ENCODE assay signal across 19 cellular contexts in genomic region chr19:41941410-41942202, GRCh38. TPM values are rescaled to one million over a fixed set of nuclear protein-coding genes. Genes with fewer than 3 reads are reported as not detected.
DNase-seq lines count a peak whose midpoint lies in the region; ATAC-seq, FAIRE-seq and TF ChIP-seq lines count a peak whose summit lies in the region.
"Had no signal": no experiment of that assay in that cellular context is flagged by ENCODE, and none has a peak within 500 bp of the region (broad histone marks: within the 10 kb centered on the region; RNA-seq: fewer than 3 reads in every experiment).

No MANE protein-coding gene starts in this region.

- in situ Hi-C loops in GM12878 (cut with MboI), result loop anchor here (25.0 kb wide), 1 partner anchor 1821 kb away; the partner anchor contains the start of gene SMG9

- no peaks in the 10 kb centered on the region for H3K9me3 Mint-ChIP-seq in activated CD4-positive, alpha-beta T cell treated with anti-CD3 and anti-CD28 coated beads, Interleukin-2, amount 10 ng/mL, durations not matched to agents 7 days and 5 days
- H3K9me3 Mint-ChIP-seq in osteocyte (ENCODE audit: unreplicated experiment), result no peaks in the 10 kb centered on the region

- H3K79me2 ChIP-seq in Karpas-422 (ENCODE audit: low read length), result no peaks in the 10 kb centered on the region
- no peaks in the 10 kb centered on the region for H3K79me2 ChIP-seq in GM12878 (ENCODE audit: control insufficient read depth, insufficient read depth, low read length)

- H3K27me3 Mint-ChIP-seq in activated CD4-positive, alpha-beta T cell treated with anti-CD3 and anti-CD28 coated beads, Interleukin-2, amount 10 ng/mL, durations not matched to agents 7 days and 5 days, result peaks cover 18% of the 10 kb centered on the region
- H3K27me3 Mint-ChIP-seq in osteocyte (ENCODE audit: unreplicated experiment), result peaks cover 2% of the 10 kb centered on the region

- H3K27ac ChIP-seq in Karpas-422 (ENCODE audit: low read length), result peak overlapping the region; percentile 95
- H3K27ac ChIP-seq in GM12878 (ENCODE audit: control insufficient read depth, insufficient read depth), result peak overlapping the region; percentile 73
- H3K27ac ChIP-seq: HL-60 had no signal

- intact Hi-C loops in GM12878 (cut with micrococcal nuclease; ENCODE audit: unreplicated experiment) (no loop called here), mucosa of descending colon (cut with DNase I, micrococcal nuclease) (no loop called here)

- no peaks in the 10 kb centered on the region for H3K9me3 ChIP-seq in Karpas-422 (ENCODE audit: low read length)
- H3K9me3 ChIP-seq in GM12878 (replicated peaks; ENCODE audit: control insufficient read depth, insufficient read depth, low read length), result no peaks in the 10 kb centered on the region; the same call in 2 of the 3 replicates
- no peaks in the 10 kb centered on the region for H3K9me3 ChIP-seq in mucosa of descending colon
- H3K9me3 ChIP-seq: A549, spleen had no signal

- SMC1A ChIA-PET in GM12878 (lab: Charles Lee; ENCODE audit: uncharacterized antibody, unreplicated experiment), result interaction anchor here (0.7 to 1.2 kb wide), 3 partner anchors 17 to 632 kb away, joined by 3 read pairs; partner anchors contain the start of genes RABAC1 and RPS19

- H2AFZ ChIP-seq in Karpas-422 (ENCODE audit: low read length), result no peak overlapping the region; the same call in 1 of the 2 replicates
- H2AFZ ChIP-seq in GM12878 (ENCODE audit: control insufficient read depth, low read depth, low read length), result no peak overlapping the region

- H4K20me1 ChIP-seq in Karpas-422 (ENCODE audit: insufficient read depth, low read depth, low read length) (no peaks in the 10 kb centered on the region), GM12878 (ENCODE audit: control insufficient read depth, insufficient read depth) (no peaks in the 10 kb centered on the region)

- H3K4me2 ChIP-seq in Karpas-422 (ENCODE audit: low read depth, low read length, poor library complexity, severe bottlenecking), result peak overlapping the region; percentile 93
- peak overlapping the region; percentile 86 for H3K4me2 ChIP-seq in GM12878 (ENCODE audit: control insufficient read depth, insufficient read depth)

- H3K4me1 ChIP-seq in Karpas-422 (ENCODE audit: low read length) (peaks cover 79% of the 10 kb centered on the region), GM12878 (ENCODE audit: control insufficient read depth, insufficient read depth, low read length) (peaks cover 37% of the 10 kb centered on the region), mucosa of descending colon (ENCODE audit: low read depth) (peaks cover 8% of the 10 kb centered on the region)

- POLR2A ChIA-PET in activated CD4-positive, alpha-beta T cell treated with anti-CD3 and anti-CD28 coated beads, Interleukin-2, amount 10 ng/mL, durations not matched to agents 7 days and 5 days (lab: Charles Lee), result no interaction called here
- POLR2A ChIA-PET in GM12878 (lab: Charles Lee), result interaction anchor here (0.6 to 1.2 kb wide), 2 partner anchors 60 to 68 kb away, joined by 6 to 7 read pairs; no protein-coding TSS in a partner anchor

- TF ChIP-seq POLR2A in GM12878 (IDR thresholded peaks at IDR 0.05; ENCODE audit: low read depth, low read length), result no peak

- H3K27me3 ChIP-seq in Karpas-422 (ENCODE audit: low read length) (no peaks in the 10 kb centered on the region), GM12878 (replicated peaks in 1 of 2; ENCODE audit: control insufficient read depth in 2 of 2, insufficient read depth in 2 of 2, low read length in 1 of 2) (no peaks in the 10 kb centered on the region; a peak in 1 of 4 replicates)

- no TSS peak for BruUV-seq in GM12878 (replicated peaks; lab: Mats Ljungman, UMichigan)

- RAD21 ChIA-PET in GM12878 (lab: Charles Lee; ENCODE audit: unreplicated experiment), result interaction anchor here (1.0 kb wide), 1 partner anchor 66 kb away, joined by 5 read pairs; no protein-coding TSS in a partner anchor

- no peak for TF ChIP-seq RAD21 in GM12878 (IDR thresholded peaks at IDR 0.05; ENCODE audit: insufficient read depth, low read depth, low read length)

- DNase-seq in activated CD4-positive, alpha-beta T cell treated with anti-CD3 and anti-CD28 coated beads, Interleukin-2, amount 10 ng/mL, durations not matched to agents 7 days and 5 days, result no peak
- no peak for DNase-seq in activated CD4-positive, alpha-beta T cell treated with anti-CD3 and anti-CD28 coated beads, Interleukin-2, amount 50 U/mL, for 48 hours
- DNase-seq in Karpas-422 (peak; percentile 67), GM12878 (ENCODE audit: low read depth, low spot score) (no peak), osteocyte (ENCODE audit: extremely low spot score, unreplicated experiment) (no peak), SW480 (ENCODE audit: low spot score) (no peak), mucosa of descending colon (no peak)
- DNase-seq: activated effector memory CD4-positive, alpha-beta T cell treated with Interleukin-2 at 50 U/mL for 16 hours; cerebellar nuclear complex; DMS53; NCI-H187 treated with DMSO at 0.1 percent for 48 hours; NCI-H774; trophoblast cell had no signal

- H3K27ac Mint-ChIP-seq in activated CD4-positive, alpha-beta T cell treated with anti-CD3 and anti-CD28 coated beads, Interleukin-2, amount 10 ng/mL, durations not matched to agents 7 days and 5 days, result peak overlapping the region; percentile 68
- no peak overlapping the region for H3K27ac Mint-ChIP-seq in osteocyte (ENCODE audit: unreplicated experiment)

- peaks cover 9% of the 10 kb centered on the region for H3K36me3 Mint-ChIP-seq in activated CD4-positive, alpha-beta T cell treated with anti-CD3 and anti-CD28 coated beads, Interleukin-2, amount 10 ng/mL, durations not matched to agents 7 days and 5 days (ENCODE audit: low read depth)
- H3K36me3 Mint-ChIP-seq in osteocyte (ENCODE audit: unreplicated experiment), result no peaks in the 10 kb centered on the region

- peaks cover 37% of the 10 kb centered on the region for H3K4me1 Mint-ChIP-seq in activated CD4-positive, alpha-beta T cell treated with anti-CD3 and anti-CD28 coated beads, Interleukin-2, amount 10 ng/mL, durations not matched to agents 7 days and 5 days
- H3K4me1 Mint-ChIP-seq in osteocyte (ENCODE audit: unreplicated experiment), result no peaks in the 10 kb centered on the region

- WGBS in GM12878 (ENCODE audit: insufficient coverage, insufficient replicate concordance, low lambda C conversion rate, missing lambda C conversion rate), result 70% methylated on average over 9 of the region's 9 CpGs

- CTCF ChIA-PET in activated CD4-positive, alpha-beta T cell treated with anti-CD3 and anti-CD28 coated beads, Interleukin-2, amount 10 ng/mL, durations not matched to agents 7 days and 5 days (lab: Charles Lee), result interaction anchor here (0.8 to 1.8 kb wide), 5 partner anchors 11 to 106 kb away, joined by 3 to 4 read pairs (median 3); no protein-coding TSS in a partner anchor
- CTCF ChIA-PET in GM12878 (lab: Yijun Ruan, JAX), result interaction anchor here (1.1 to 10.0 kb wide), 3 partner anchors 55 to 405 kb away, joined by 3 to 98 read pairs (median 4); no protein-coding TSS in a partner anchor

- peak overlapping the region; percentile 86; the same call in 1 of the 2 replicates for H3K4me3 ChIP-seq in Karpas-422 (ENCODE audit: low read length)
- peak overlapping the region; percentile 88; the same call in 1 of the 2 replicates for H3K4me3 ChIP-seq in GM12878
- no peak overlapping the region for H3K4me3 ChIP-seq in mucosa of descending colon

- no peak for TF ChIP-seq EP300 in GM12878 (IDR thresholded peaks at IDR 0.05; ENCODE audit: borderline replicate concordance in 1 of 2, control insufficient read depth in 1 of 2, low read depth in 2 of 2, low read length in 2 of 2)

- H3K36me3 ChIP-seq in Karpas-422 (ENCODE audit: insufficient read depth, low read length), result no peaks in the 10 kb centered on the region
- no peaks in the 10 kb centered on the region for H3K36me3 ChIP-seq in GM12878 (ENCODE audit: control insufficient read depth in 2 of 2, insufficient read depth in 2 of 2, low read length in 1 of 2)
- no peaks in the 10 kb centered on the region for H3K36me3 ChIP-seq in mucosa of descending colon (ENCODE audit: low read depth)
- H3K36me3 ChIP-seq: spleen had no signal

- no peaks in the 10 kb centered on the region for H3K9me2 ChIP-seq in Karpas-422 (replicated peaks; ENCODE audit: insufficient read depth, low read length)

- no peak for TF ChIP-seq CTCF in GM12878 (IDR thresholded peaks at IDR 0.05 in 2 of 3, conservative IDR thresholded peaks at IDR 0.05 in 1 of 3; ENCODE audit: control insufficient read depth in 2 of 3, extremely low read depth in 1 of 3, insufficient read depth in 1 of 3, low read depth in 3 of 3, low read length in 3 of 3)
- no peak for TF ChIP-seq CTCF in osteocyte (IDR thresholded peaks at IDR 0.05)
- no peak for TF ChIP-seq CTCF in mucosa of descending colon (IDR thresholded peaks at IDR 0.05)

- FAIRE-seq in GM12878 (lab: Jason Lieb, UNC), result no peak
- FAIRE-seq: A549, H1 had no signal

- ATAC-seq in GM12878 (no peak), HG03442 (IDR thresholded peaks at IDR 0.05; ENCODE audit: unreplicated experiment) (no peak), mucosa of descending colon (no peak)
- ATAC-seq: A549, left lobe of liver had no signal

- peak overlapping the region; percentile 5 for H3K4me3 Mint-ChIP-seq in activated CD4-positive, alpha-beta T cell treated with anti-CD3 and anti-CD28 coated beads, Interleukin-2, amount 10 ng/mL, durations not matched to agents 7 days and 5 days
- peak overlapping the region; percentile 69 for H3K4me3 Mint-ChIP-seq in osteocyte (ENCODE audit: unreplicated experiment)

- H3K9ac ChIP-seq in Karpas-422 (ENCODE audit: low read length) (peak overlapping the region; percentile 99), GM12878 (ENCODE audit: control insufficient read depth, insufficient read depth, low read length) (peak overlapping the region; percentile 87)

RNA-seq across cellular contexts. Expression of gene ERFL, which starts 13.4 kb away (rescaled TPM):
- total RNA-seq in activated CD4-positive, alpha-beta T cell treated with anti-CD3 and anti-CD28 coated beads, Interleukin-2, amount 10 ng/mL, durations not matched to agents 7 days and 5 days, result 1 to 10 TPM; 1.5 to 1.6 TPM
- 3.8 and 5.5 TPM in 2 replicates for total RNA-seq in Karpas-422 (2014; rRNA removed; shearing (Covaris generic); ENCODE audit: low replicate concordance)
- 0.83 and 1.2 TPM in 2 replicates for total RNA-seq in GM12878 (2013; cell fraction: nucleolus; rRNA removed)
- total RNA-seq in GM12878 (2014; rRNA removed) (0.11 TPM in 1 of 2 replicates, not detected in the other), GM12878 (2014; rRNA removed; fragmentation: Illumina TruSeq; extraction: Trizol) (not detected in 2 replicates), GM12878 (2021) (0.10 and 0.19 TPM in 2 replicates), osteocyte (0.29 and 0.38 TPM in 2 replicates), mucosa of descending colon (1 to 10 TPM in 1 of 3 donors, under 1 TPM in 2; 0.70 to 1.1 (median 0.98) TPM)
- 0.46 TPM for polyA plus RNA-seq in GM12878 (2011; ENCODE audit: low read depth)
- polyA plus RNA-seq in GM12878 (2011; rRNA removed) (0.05 TPM in 1 of 2 replicates, not detected in the other), GM12878 (2014; fragmentation: Illumina TruSeq; extraction: Trizol) (0.04 TPM in 1 of 2 replicates, not detected in the other), GM12878 (2014; fragmentation: Nextera tagmentation; extraction: Ambion mirVana) (not detected), GM12878 (2014; rRNA removed) (0.10 TPM in 1 of 2 replicates, not detected in the other), GM12878 (2016; fragmentation: Nextera tagmentation; extraction: Ambion mirVana) (not detected)
- polyA plus RNA-seq in GM12878 (2011; cell fraction: cytosol; rRNA removed), result 0.04 and 0.10 TPM in 2 replicates
- polyA plus RNA-seq in GM12878 (2011; cell fraction: nucleus; rRNA removed), result 1.2 and 1.3 TPM in 2 replicates
- polyA plus RNA-seq in GM12878 (2012), result 1.00 and 1.4 TPM in 2 replicates
- not detected in 2 replicates for polyA minus RNA-seq in GM12878 (2011; rRNA and poly(A)+ RNA removed)
- not detected in 2 replicates for polyA minus RNA-seq in GM12878 (2011; cell fraction: cytosol; rRNA and poly(A)+ RNA removed)
- polyA minus RNA-seq in GM12878 (2011; cell fraction: nucleus; rRNA and poly(A)+ RNA removed), result 0.24 TPM in 1 of 2 replicates, not detected in the other
- total RNA-seq: H1, left lobe of liver had no signal

RNA-seq across cellular contexts. Expression of gene RABAC1, which starts 17.5 kb away (rescaled TPM):
- 10 to 100 TPM; 67.4 to 74.0 TPM for total RNA-seq in activated CD4-positive, alpha-beta T cell treated with anti-CD3 and anti-CD28 coated beads, Interleukin-2, amount 10 ng/mL, durations not matched to agents 7 days and 5 days
- 270 and 367 TPM in 2 replicates for total RNA-seq in Karpas-422 (2014; rRNA removed; shearing (Covaris generic); ENCODE audit: low replicate concordance)
- total RNA-seq in GM12878 (2013; cell fraction: nucleolus; rRNA removed), result 9.6 and 11.0 TPM in 2 replicates
- total RNA-seq in GM12878 (2014; rRNA removed) (90.6 and 104 TPM in 2 replicates), GM12878 (2014; rRNA removed; fragmentation: Illumina TruSeq; extraction: Trizol) (14.1 and 15.6 TPM in 2 replicates), GM12878 (2021) (71.2 and 80.6 TPM in 2 replicates), osteocyte (265 and 268 TPM in 2 replicates), mucosa of descending colon (100 to 1,000 TPM; 150 to 160 (median 152) TPM)
- 57.5 TPM for polyA plus RNA-seq in GM12878 (2011; ENCODE audit: low read depth)
- polyA plus RNA-seq in GM12878 (2011; rRNA removed) (8.3 and 15.9 TPM in 2 replicates), GM12878 (2014; fragmentation: Illumina TruSeq; extraction: Trizol) (5.2 and 11.1 TPM in 2 replicates), GM12878 (2014; fragmentation: Nextera tagmentation; extraction: Ambion mirVana) (10 to 100 TPM; 10.9 to 27.3 TPM), GM12878 (2014; rRNA removed) (115 and 118 TPM in 2 replicates), GM12878 (2016; fragmentation: Nextera tagmentation; extraction: Ambion mirVana) (10 to 100 TPM; 86.9 to 90.4 TPM)
- 41.8 and 54.8 TPM in 2 replicates for polyA plus RNA-seq in GM12878 (2011; cell fraction: cytosol; rRNA removed)
- polyA plus RNA-seq in GM12878 (2011; cell fraction: nucleus; rRNA removed), result 25.1 and 27.7 TPM in 2 replicates
- polyA plus RNA-seq in GM12878 (2012), result 69.9 and 85.8 TPM in 2 replicates
- polyA minus RNA-seq in GM12878 (2011; rRNA and poly(A)+ RNA removed), result 11.8 and 16.9 TPM in 2 replicates
- 4.4 and 4.8 TPM in 2 replicates for polyA minus RNA-seq in GM12878 (2011; cell fraction: cytosol; rRNA and poly(A)+ RNA removed)
- 7.6 and 12.1 TPM in 2 replicates for polyA minus RNA-seq in GM12878 (2011; cell fraction: nucleus; rRNA and poly(A)+ RNA removed)

RNA-seq across cellular contexts. Expression of gene ATP1A3, which starts 52.4 kb away (rescaled TPM):
- total RNA-seq in activated CD4-positive, alpha-beta T cell treated with anti-CD3 and anti-CD28 coated beads, Interleukin-2, amount 10 ng/mL, durations not matched to agents 7 days and 5 days, result 1 to 10 TPM; 1.9 to 2.0 TPM
- 22.4 and 26.6 TPM in 2 replicates for total RNA-seq in Karpas-422 (2014; rRNA removed; shearing (Covaris generic); ENCODE audit: low replicate concordance)
- total RNA-seq in GM12878 (2013; cell fraction: nucleolus; rRNA removed), result 1.6 and 3.6 TPM in 2 replicates
- total RNA-seq in GM12878 (2014; rRNA removed), result 0.17 and 0.22 TPM in 2 replicates
- total RNA-seq in GM12878 (2014; rRNA removed; fragmentation: Illumina TruSeq; extraction: Trizol), result 0.09 and 0.22 TPM in 2 replicates
- total RNA-seq in GM12878 (2021), result 0.64 and 0.72 TPM in 2 replicates
- 0.76 TPM for polyA plus RNA-seq in GM12878 (2011; ENCODE audit: low read depth)
- 0.20 TPM in 1 of 2 replicates, not detected in the other for polyA plus RNA-seq in GM12878 (2011; rRNA removed)
- 0.22 and 0.24 TPM in 2 replicates for polyA plus RNA-seq in GM12878 (2011; cell fraction: cytosol; rRNA removed)
- 0.73 and 0.85 TPM in 2 replicates for polyA plus RNA-seq in GM12878 (2011; cell fraction: nucleus; rRNA removed)
- 2.4 TPM in 2 replicates for polyA plus RNA-seq in GM12878 (2012)
- 0.06 and 0.37 TPM in 2 replicates for polyA plus RNA-seq in GM12878 (2014; fragmentation: Illumina TruSeq; extraction: Trizol)
- not detected for polyA plus RNA-seq in GM12878 (2014; fragmentation: Nextera tagmentation; extraction: Ambion mirVana)
- polyA plus RNA-seq in GM12878 (2014; rRNA removed), result 0.28 and 0.84 TPM in 2 replicates
- polyA plus RNA-seq in GM12878 (2016; fragmentation: Nextera tagmentation; extraction: Ambion mirVana), result under 1 TPM; 0.39 to 0.86 TPM
- polyA minus RNA-seq in GM12878 (2011; rRNA and poly(A)+ RNA removed), result 0.29 and 0.41 TPM in 2 replicates
- polyA minus RNA-seq in GM12878 (2011; cell fraction: cytosol; rRNA and poly(A)+ RNA removed), result 0.62 and 0.67 TPM in 2 replicates
- 0.24 and 0.38 TPM in 2 replicates for polyA minus RNA-seq in GM12878 (2011; cell fraction: nucleus; rRNA and poly(A)+ RNA removed)
- total RNA-seq in osteocyte, result not detected in 2 replicates
- 1 to 10 TPM in 1 of 3 donors, not detected in 2; 8.3 TPM for total RNA-seq in mucosa of descending colon

RNA-seq across cellular contexts. Expression of gene ARHGEF1, which starts 58.6 kb away (rescaled TPM):
- 100 to 1,000 TPM; 663 to 761 TPM for total RNA-seq in activated CD4-positive, alpha-beta T cell treated with anti-CD3 and anti-CD28 coated beads, Interleukin-2, amount 10 ng/mL, durations not matched to agents 7 days and 5 days
- total RNA-seq in Karpas-422 (2014; rRNA removed; shearing (Covaris generic); ENCODE audit: low replicate concordance), result 136 and 137 TPM in 2 replicates
- 129 and 142 TPM in 2 replicates for total RNA-seq in GM12878 (2013; cell fraction: nucleolus; rRNA removed)
- total RNA-seq in GM12878 (2014; rRNA removed) (63.3 and 67.8 TPM in 2 replicates), GM12878 (2014; rRNA removed; fragmentation: Illumina TruSeq; extraction: Trizol) (21.2 and 21.7 TPM in 2 replicates), GM12878 (2021) (185 and 207 TPM in 2 replicates), osteocyte (85.1 and 97.3 TPM in 2 replicates), mucosa of descending colon (100 to 1,000 TPM in 1 of 3 donors, 10 to 100 TPM in 2; 84.9 to 125 (median 92.3) TPM)
- 58.7 TPM for polyA plus RNA-seq in GM12878 (2011; ENCODE audit: low read depth)
- polyA plus RNA-seq in GM12878 (2011; rRNA removed) (22.5 and 40.1 TPM in 2 replicates), GM12878 (2014; fragmentation: Illumina TruSeq; extraction: Trizol) (13.4 and 35.3 TPM in 2 replicates), GM12878 (2014; fragmentation: Nextera tagmentation; extraction: Ambion mirVana) (1 to 10 TPM; 1.2 to 5.9 TPM), GM12878 (2014; rRNA removed) (151 and 182 TPM in 2 replicates), GM12878 (2016; fragmentation: Nextera tagmentation; extraction: Ambion mirVana) (100 to 1,000 TPM in 1 of 2 experiments, 10 to 100 TPM in 1; 89.7 to 110 TPM)
- 52.3 and 74.7 TPM in 2 replicates for polyA plus RNA-seq in GM12878 (2011; cell fraction: cytosol; rRNA removed)
- polyA plus RNA-seq in GM12878 (2011; cell fraction: nucleus; rRNA removed), result 425 and 583 TPM in 2 replicates
- polyA plus RNA-seq in GM12878 (2012), result 158 and 192 TPM in 2 replicates
- polyA minus RNA-seq in GM12878 (2011; rRNA and poly(A)+ RNA removed), result 21.7 and 42.7 TPM in 2 replicates
- 28.9 and 30.2 TPM in 2 replicates for polyA minus RNA-seq in GM12878 (2011; cell fraction: cytosol; rRNA and poly(A)+ RNA removed)
- 40.9 and 71.2 TPM in 2 replicates for polyA minus RNA-seq in GM12878 (2011; cell fraction: nucleus; rRNA and poly(A)+ RNA removed)
